In the genomic region with DNA sequence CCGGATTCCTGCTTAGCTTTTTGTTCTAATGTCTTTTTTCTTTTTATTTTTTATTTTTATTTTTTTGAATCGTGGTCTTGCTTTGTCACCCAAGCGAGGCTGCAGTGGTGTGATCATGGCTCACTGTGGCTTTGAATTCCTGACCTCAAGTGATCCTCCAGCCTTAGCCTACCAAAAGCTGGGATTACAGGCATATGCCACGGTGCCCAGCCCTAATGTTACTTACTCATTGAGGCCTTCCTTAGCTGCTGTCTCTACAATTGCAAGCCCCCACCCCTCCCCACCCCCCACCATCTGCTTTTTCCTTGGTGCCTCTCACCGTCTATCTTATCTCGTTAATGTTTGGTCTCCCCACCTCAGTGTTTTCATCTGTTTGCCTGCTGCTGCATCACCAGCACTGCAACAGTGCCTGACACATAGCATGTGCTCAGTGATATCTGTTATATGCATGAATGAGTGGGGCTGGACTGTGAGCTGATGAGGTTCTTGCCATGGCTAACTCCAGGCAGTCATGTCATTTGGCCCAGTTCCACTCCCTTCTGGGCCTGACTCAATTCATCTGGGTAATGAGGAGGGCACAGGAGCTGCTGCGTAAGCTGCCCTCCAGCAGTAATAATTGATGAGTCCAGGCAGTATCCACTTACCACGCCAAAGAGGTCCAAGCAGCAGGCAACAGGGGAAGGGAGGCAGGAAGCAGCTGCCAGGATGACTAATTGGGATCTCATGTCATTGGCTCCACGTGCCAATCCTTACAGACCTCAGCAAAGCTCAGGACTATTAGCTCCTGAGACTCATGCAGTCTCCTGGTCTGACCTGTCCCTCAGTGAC, we compare ENCODE assay signal across 1 cellular context.
TF ChIP-seq lines count a peak whose summit lies in the region.

No MANE protein-coding gene starts in this region.

TF ChIP-seq in K562, 482 proteins besides CTCF, POLR2A, EP300 and RAD21 (continued from another document):
- no peak for TF ChIP-seq BCLAF1 (IDR thresholded peaks at IDR 0.05; ENCODE audit: borderline replicate concordance in 1 of 2, control insufficient read depth in 1 of 2, low read depth in 2 of 2, low read length in 1 of 2)
- peak; percentile 31 for TF ChIP-seq MEIS2 (IDR thresholded peaks at IDR 0.05; ENCODE audit: partially characterized antibody)
- TF ChIP-seq RBM25 (IDR thresholded peaks at IDR 0.05; ENCODE audit: low read depth, low read length, severe bottlenecking): peak; percentile 58
- TF ChIP-seq RCOR1 (IDR thresholded peaks at IDR 0.05; ENCODE audit: borderline replicate concordance in 1 of 2, low read depth in 2 of 2, low read length in 2 of 2): 0 out of 4 replicates have a peak, but pooled peaks of 1 of the 2 experiments have one; percentile 16
- TF ChIP-seq KLF16 (IDR thresholded peaks at IDR 0.05): no peak
- TF ChIP-seq BACH1 (tag; IDR thresholded peaks at IDR 0.05): no peak
- TF ChIP-seq NFATC3 (IDR thresholded peaks at IDR 0.05): no peak
- no peak for TF ChIP-seq ZC3H8 (IDR thresholded peaks at IDR 0.05)
- 0 out of 2 replicates have a peak, but pooled peaks have one; percentile 11 for TF ChIP-seq ATF3 (IDR thresholded peaks at IDR 0.05)
- no peak for TF ChIP-seq ATF3 (CRISPR knock-in tag; conservative IDR thresholded peaks at IDR 0.05)
